In the genomic region with DNA sequence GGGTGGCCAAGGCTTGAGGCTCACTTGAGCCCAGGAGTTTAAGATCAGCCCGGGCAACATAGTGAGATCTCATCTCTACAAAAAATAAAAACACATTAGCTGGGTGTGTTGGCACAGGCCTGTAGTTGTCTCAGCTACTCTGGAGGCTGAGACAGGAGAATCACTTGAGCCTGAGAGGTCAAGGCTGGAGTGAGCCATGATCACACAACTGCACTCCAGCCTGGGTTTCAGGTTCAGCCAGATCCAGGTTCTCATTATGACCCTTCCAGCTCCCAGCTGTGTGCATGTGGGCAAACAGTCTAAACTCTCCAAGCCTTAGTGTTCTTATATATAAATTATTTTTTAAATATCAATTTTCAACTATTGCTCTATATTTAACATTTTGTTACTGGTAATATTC, we compare ENCODE assay signal across 1 cellular context.
TF ChIP-seq lines count a peak whose summit lies in the region.

No MANE protein-coding gene starts in this region.

TF ChIP-seq in IMR-90, 13 proteins besides CTCF, POLR2A, EP300 and RAD21 (continued from another document):
- TF ChIP-seq BHLHE40 (IDR thresholded peaks at IDR 0.05; ENCODE audit: low read depth, low read length) (no peak), CHD1 (IDR thresholded peaks at IDR 0.05; ENCODE audit: low read depth, low read length) (no peak), RFX5 (IDR thresholded peaks at IDR 0.05; ENCODE audit: low read depth, low read length) (no peak), SMC3 (IDR thresholded peaks at IDR 0.05; ENCODE audit: low read depth, low read length) (no peak), CEBPB (IDR thresholded peaks at IDR 0.05; ENCODE audit: low read depth, low read length) (no peak), RCOR1 (IDR thresholded peaks at IDR 0.05; ENCODE audit: insufficient replicate concordance, low read length) (no peak), MAFK (IDR thresholded peaks at IDR 0.05; ENCODE audit: low read depth, low read length) (no peak), MXI1 (IDR thresholded peaks at IDR 0.05; ENCODE audit: borderline replicate concordance, low read depth, low read length) (no peak)
TF ChIP-seq in IMR-90: peak in this region for 0.
